Comparison of ENCODE assay signal across 11 cellular contexts in the genomic region with DNA sequence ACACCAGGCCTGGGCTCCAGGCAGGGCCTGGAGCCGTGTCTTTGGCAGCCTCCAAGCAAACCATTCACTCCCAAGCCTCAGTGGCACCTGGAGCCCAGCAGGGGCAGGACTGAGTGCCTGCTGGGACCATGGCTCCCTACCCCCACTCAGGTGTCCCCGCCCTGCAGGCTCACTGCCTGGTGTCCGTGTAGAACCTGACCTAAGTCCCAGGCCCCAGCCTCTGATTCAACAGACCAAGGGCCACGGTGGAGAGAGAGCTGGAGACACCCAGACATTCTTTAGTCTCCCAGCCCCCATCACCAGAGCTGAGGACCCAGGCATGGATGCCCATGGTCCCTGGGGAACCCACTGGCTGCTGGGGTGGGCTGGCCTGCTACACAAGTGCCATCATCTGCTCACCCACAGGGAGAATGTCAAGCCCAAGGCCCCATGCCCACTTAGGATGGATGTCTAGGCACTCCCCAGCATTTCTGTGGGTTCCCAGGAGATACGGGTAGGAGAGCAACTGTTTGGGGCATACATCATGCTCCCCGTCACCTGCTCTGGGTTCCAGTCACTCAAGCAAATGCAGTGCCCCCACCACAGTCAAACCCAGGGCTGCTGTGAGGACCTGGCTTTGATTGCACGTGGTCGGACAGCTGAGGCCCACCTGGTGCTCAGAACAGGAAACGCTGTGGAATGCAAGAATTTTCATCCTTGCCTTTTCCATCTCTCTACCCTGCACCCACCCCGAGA. TPM values are rescaled to one million over a fixed set of nuclear protein-coding genes. Genes with fewer than 3 reads are reported as not detected.
DNase-seq lines count a peak whose midpoint lies in the region; ATAC-seq, FAIRE-seq and TF ChIP-seq lines count a peak whose summit lies in the region.
"Had no signal": no experiment of that assay in that cellular context is flagged by ENCODE, and none has a peak within 500 bp of the region (broad histone marks: within the 10 kb centered on the region; RNA-seq: fewer than 3 reads in every experiment).

No MANE protein-coding gene starts in this region.

- H3K36me3 ChIP-seq in small intestine (ENCODE audit: control insufficient read depth in 2 of 2, insufficient read depth in 2 of 2, low read length in 2 of 2) = no peaks in the 10 kb centered on the region
- H3K36me3 ChIP-seq: brain microvascular endothelial cell had no signal

- FAIRE-seq in GM12891 (lab: Jason Lieb, UNC) (peak; percentile 52), small intestine (lab: Jason Lieb, UNC) (no peak)
- FAIRE-seq: frontal cortex had no signal

- peak overlapping the region in 47 of 59 donors; percentile 4 to 82 (median 58) for H3K27ac ChIP-seq in dorsolateral prefrontal cortex
- no peak overlapping the region for H3K27ac ChIP-seq in small intestine (ENCODE audit: low read depth in 1 of 2, low read length in 1 of 2)
- H3K27ac ChIP-seq: brain microvascular endothelial cell had no signal

- no peak for ATAC-seq in GM19397 (IDR thresholded peaks at IDR 0.05; ENCODE audit: unreplicated experiment)
- no peak for ATAC-seq in HG02884 (IDR thresholded peaks at IDR 0.05; ENCODE audit: unreplicated experiment)

- intact Hi-C loops in dorsolateral prefrontal cortex (cut with DNase I) = loop anchor here in 1 of 2 donors (5.0 kb wide), 1 partner anchor 161 kb away; no protein-coding TSS in a partner anchor

- 71 to 73% (median 71%) methylated on average over 10 of the region's 10 CpGs for WGBS in small intestine, 3 donors

- no peak for DNase-seq in GM12891 (ENCODE audit: insufficient read length, low spot score)
- DNase-seq in NB4 (ENCODE audit: low read depth) = no peak
- no peak for DNase-seq in dorsolateral prefrontal cortex
- peak; percentile 82 for DNase-seq in small intestine
- DNase-seq in stimulated activated CD4-positive, alpha-beta T cell treated with anti-CD3 and anti-CD28 coated beads, Interleukin-15, amount 100 ng/mL, for 24 hours = no peak
- DNase-seq: brain microvascular endothelial cell, DMS79 treated with DMSO at 0.1 percent for 48 hours, NCI-H2081 treated with DMSO at 0.1 percent for 48 hours had no signal

- H3K9me3 ChIP-seq in small intestine (ENCODE audit: control insufficient read depth, low read depth) = no peaks in the 10 kb centered on the region

- no peak; the same call in 1 of the 2 replicates for TF ChIP-seq POLR2A in GM12891 (IDR thresholded peaks at IDR 0.05; ENCODE audit: low read depth, low read length)
- TF ChIP-seq POLR2A in NB4 (IDR thresholded peaks at IDR 0.05; ENCODE audit: extremely low read depth, insufficient read length) = peak; percentile 9

- TF ChIP-seq CTCF in NB4 (IDR thresholded peaks at IDR 0.05; ENCODE audit: low read depth, low read length) = no peak
- no peak for TF ChIP-seq CTCF in dorsolateral prefrontal cortex (IDR thresholded peaks at IDR 0.05 in 54 of 56, conservative IDR thresholded peaks at IDR 0.05 in 2 of 56; ENCODE audit: low read depth in 1 of 56, partially characterized antibody in 56 of 56)

- H3K27me3 ChIP-seq in dorsolateral prefrontal cortex (no peaks in the 10 kb centered on the region), small intestine (ENCODE audit: control insufficient read depth in 2 of 2, insufficient read depth in 2 of 2, low read length in 2 of 2) (no peaks in the 10 kb centered on the region)
- H3K27me3 ChIP-seq: brain microvascular endothelial cell had no signal

- no peak overlapping the region for H3K4me3 ChIP-seq in NB4 (ENCODE audit: low read depth, low read length)
- no peak overlapping the region for H3K4me3 ChIP-seq in dorsolateral prefrontal cortex
- H3K4me3 ChIP-seq in small intestine (ENCODE audit: low read depth in 1 of 2, low read length in 2 of 2) = no peak overlapping the region

- peaks cover 0 to 3% of the 10 kb centered on the region in 2 donors for H3K4me1 ChIP-seq in small intestine (ENCODE audit: control insufficient read depth in 2 of 2, insufficient read depth in 1 of 2, low read depth in 1 of 2, low read length in 1 of 2)

TF ChIP-seq in GM12891, 5 proteins besides CTCF, POLR2A, EP300 and RAD21:
- TF ChIP-seq POU2F2 (IDR thresholded peaks at IDR 0.05; ENCODE audit: low read depth, low read length) (no peak), POLR2AphosphoS5 (IDR thresholded peaks at IDR 0.05; ENCODE audit: low read depth, low read length) (peak; percentile 33; the same call in 1 of the 2 replicates)

RNA-seq across cellular contexts. Expression of gene ATG16L1, which starts 42.9 kb away (rescaled TPM):
- polyA plus RNA-seq in GM12891 (2012; ENCODE audit: low read depth, missing spikeins) = 10.4 TPM
- total RNA-seq in dorsolateral prefrontal cortex = 10 to 100 TPM; 32.3 to 74.5 (median 53.4) TPM
- 10 to 100 TPM; 14.6 to 19.0 (median 15.9) TPM for polyA plus RNA-seq in small intestine

Comparison
In these comparisons a context has a peak if more than half of its experiments do, and no peak if none do; other contexts are left out.
1. H3K27ac ChIP-seq: peak in dorsolateral prefrontal cortex (47 of 59); none in small intestine (0 of 2).